In the genomic region with DNA sequence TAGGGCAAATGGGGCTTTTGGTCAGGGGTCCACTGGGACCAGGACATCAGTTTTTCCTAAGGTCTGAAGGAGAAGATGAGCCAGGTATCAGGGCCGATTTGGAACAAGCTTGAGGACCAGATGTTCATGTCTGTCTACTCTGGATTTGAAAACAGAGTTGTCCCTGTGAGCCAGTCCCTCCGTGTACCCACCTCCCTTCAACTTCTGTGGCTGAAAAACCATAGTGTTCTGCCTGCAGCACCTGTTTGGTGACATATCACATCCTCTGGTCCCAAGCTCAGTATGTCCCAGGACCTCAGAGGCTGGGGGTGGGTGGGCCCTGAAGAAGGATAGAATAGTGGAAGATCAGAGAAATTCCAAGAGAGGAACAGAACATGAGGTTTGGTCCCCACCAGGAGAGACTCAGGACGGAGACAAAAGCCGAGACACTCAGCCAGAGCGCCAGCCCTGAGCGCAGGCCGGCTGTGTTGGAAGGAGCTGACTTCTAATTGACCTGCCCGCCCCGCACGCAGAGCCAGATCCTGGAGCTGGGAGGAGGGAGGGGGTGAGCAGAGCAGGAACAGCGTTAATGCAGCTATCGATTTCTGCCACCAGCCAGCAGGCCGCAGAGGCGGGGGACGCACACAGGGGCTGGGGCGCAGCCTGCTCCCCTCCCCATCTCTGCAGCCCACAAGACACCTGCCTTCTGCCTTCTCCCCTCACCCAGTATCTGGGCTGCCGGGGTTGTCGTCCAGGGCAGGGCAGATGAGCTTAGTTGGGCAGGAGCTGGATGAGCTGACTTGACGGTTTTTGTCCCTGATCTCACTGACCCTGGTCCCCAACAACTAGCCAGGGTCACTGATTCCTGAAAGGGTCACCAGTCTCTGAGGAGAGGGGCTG, we compare ENCODE assay signal across 2 cellular contexts.
TF ChIP-seq lines count a peak whose summit lies in the region.

No MANE protein-coding gene starts in this region.

TF ChIP-seq in IMR-90, 13 proteins besides CTCF, POLR2A, EP300 and RAD21:
- TF ChIP-seq CHD1 (IDR thresholded peaks at IDR 0.05; ENCODE audit: low read depth, low read length) (no peak), MAFK (IDR thresholded peaks at IDR 0.05; ENCODE audit: low read depth, low read length) (peak; percentile 55)

TF ChIP-seq in K562, 482 proteins besides CTCF, POLR2A, EP300 and RAD21:
- TF ChIP-seq MAFG (tag; conservative IDR thresholded peaks at IDR 0.05) (peak; percentile 53; the same call in 1 of the 2 replicates), TEAD4 (IDR thresholded peaks at IDR 0.05; ENCODE audit: low read length) (no peak), TEAD4 (CRISPR knock-in tag; IDR thresholded peaks at IDR 0.05; ENCODE audit: borderline replicate concordance) (no peak), YY1 (IDR thresholded peaks at IDR 0.05; ENCODE audit: borderline replicate concordance in 1 of 3, control insufficient read depth in 1 of 3, extremely low read depth in 1 of 3, insufficient read depth in 3 of 3, insufficient read length in 1 of 3, insufficient replicate concordance in 2 of 3, low read depth in 1 of 3, low read length in 2 of 3) (no peak), POLR2G (IDR thresholded peaks at IDR 0.05; ENCODE audit: low read depth, low read length) (0 out of 2 replicates have a peak, but pooled peaks have one; percentile 35), ZNF263 (CRISPR knock-in tag; IDR thresholded peaks at IDR 0.05; ENCODE audit: borderline replicate concordance) (peak; percentile 22), ZNF316 (IDR thresholded peaks at IDR 0.05) (peak; percentile 86), C11orf30 (IDR thresholded peaks at IDR 0.05; ENCODE audit: low read depth) (peak; percentile 72)
